15 cellular contexts compared by ENCODE assay signal in genomic region chr4:4477796-4478195, GRCh38.
DNase-seq lines count a peak whose midpoint lies in the region; ATAC-seq, FAIRE-seq and TF ChIP-seq lines count a peak whose summit lies in the region.
"Had no signal": no experiment of that assay in that cellular context is flagged by ENCODE, and none has a peak within 500 bp of the region (broad histone marks: within the 10 kb centered on the region; RNA-seq: fewer than 3 reads in every experiment).

No MANE protein-coding gene starts in this region.

- H3K36me3 ChIP-seq in keratinocyte (ENCODE audit: control insufficient read depth in 2 of 2, extremely low read depth in 1 of 2, insufficient read depth in 2 of 2, low read length in 2 of 2) = no peaks in the 10 kb centered on the region
- H3K36me3 ChIP-seq: Peyer's patch had no signal

- ATAC-seq in WTC11 = no peak
- ATAC-seq: SK-N-SH treated with all-trans-retinoic acid at 6 μM for 48 hours had no signal

- peak overlapping the region; percentile 29 for H3K4me3 ChIP-seq in LNCaP clone FGC (ENCODE audit: low read depth, low read length)
- no peak overlapping the region for H3K4me3 ChIP-seq in keratinocyte (ENCODE audit: control insufficient read depth in 2 of 3, extremely low read depth in 1 of 3, insufficient read depth in 2 of 3, low read depth in 1 of 3, low read length in 3 of 3)
- H3K4me3 ChIP-seq: Peyer's patch had no signal

- H3K79me2 ChIP-seq in keratinocyte (ENCODE audit: control insufficient read depth, insufficient read depth, low read length) = no peaks in the 10 kb centered on the region

- peaks cover 38% of the 10 kb centered on the region for H3K4me1 Mint-ChIP-seq in WTC11

- H3K4me2 ChIP-seq in keratinocyte (ENCODE audit: control insufficient read depth, extremely low read depth, insufficient read depth, low read depth, low read length) = peak overlapping the region; percentile 41

- H3K27me3 ChIP-seq in keratinocyte (ENCODE audit: control insufficient read depth, extremely low read depth, insufficient read depth, low read length) = no peaks in the 10 kb centered on the region
- H3K27me3 ChIP-seq: Peyer's patch had no signal

- peaks cover 6% of the 10 kb centered on the region for H3K9me1 ChIP-seq in keratinocyte (ENCODE audit: control insufficient read depth, extremely low read depth, insufficient read depth, low read length)

- H3K36me3 Mint-ChIP-seq in WTC11 = no peaks in the 10 kb centered on the region

- TF ChIP-seq CTCF in LNCaP clone FGC (IDR thresholded peaks at IDR 0.05; ENCODE audit: control insufficient read depth, extremely low read depth, insufficient read depth) = no peak
- no peak for TF ChIP-seq CTCF in WTC11 (IDR thresholded peaks at IDR 0.05)
- no peak for TF ChIP-seq CTCF in keratinocyte (optimal IDR thresholded peaks at IDR 0.05 in 1 of 3, IDR thresholded peaks at IDR 0.05 in 1 of 3, conservative IDR thresholded peaks at IDR 0.05 in 1 of 3; ENCODE audit: extremely low read depth in 1 of 3, insufficient read depth in 2 of 3, low read length in 3 of 3)

- H3K9ac ChIP-seq in keratinocyte (ENCODE audit: control insufficient read depth, extremely low read depth, insufficient read depth, low read length) = no peak overlapping the region

- H3K27ac Mint-ChIP-seq in WTC11 = 0 out of 2 replicates have a peak overlapping the region, but pooled peaks have one; percentile 62

- peak; percentile 73 for FAIRE-seq in keratinocyte (lab: Jason Lieb, UNC)

- H3K27me3 Mint-ChIP-seq in WTC11 (ENCODE audit: low read depth) = no peaks in the 10 kb centered on the region
- H3K27me3 Mint-ChIP-seq: CD8-positive, alpha-beta memory T cell had no signal

- H4K20me1 ChIP-seq in keratinocyte (ENCODE audit: control insufficient read depth, extremely low read depth, insufficient read depth, low read length) = peaks cover 5% of the 10 kb centered on the region

- H3K4me1 ChIP-seq in keratinocyte (ENCODE audit: control insufficient read depth, extremely low read depth, insufficient read depth, low read length) = peaks cover 6% of the 10 kb centered on the region

- H2AFZ ChIP-seq in keratinocyte (ENCODE audit: control insufficient read depth, low read length) = peak overlapping the region; percentile 12

- DNase-seq in LNCaP clone FGC (ENCODE audit: low read depth) (peak; percentile 91), WTC11 (ENCODE audit: low spot score) (no peak), keratinocyte (ENCODE audit: low read depth, low spot score) (no peak), renal cortical epithelial cell (ENCODE audit: low read depth) (peak; percentile 67), SW 1271 (lab: John Stamatoyannopoulos, UW) (no peak), DMS 273 treated with DMSO at 0.1 percent for 48 hours (lab: John Stamatoyannopoulos, UW) (no peak), T-helper 1 cell (no peak)
- DNase-seq: CD8-positive, alpha-beta memory T cell; Kasumi-1; NCI-H2029 treated with DMSO at 0.1 percent for 48 hours; NCI-H2227 treated with DMSO at 0.1 percent for 48 hours; NCI-H69; Right ventricle myocardium superior had no signal

- H3K9me3 ChIP-seq in keratinocyte (ENCODE audit: control insufficient read depth, low read depth, low read length) = no peaks in the 10 kb centered on the region
- H3K9me3 ChIP-seq: Peyer's patch had no signal

- CTCF ChIA-PET in WTC11 (lab: Charles Lee) = interaction anchor here (0.9 kb wide), 1 partner anchor 93 kb away, joined by 3 read pairs; no protein-coding TSS in a partner anchor

- no peaks in the 10 kb centered on the region for H3K9me3 Mint-ChIP-seq in WTC11
- H3K9me3 Mint-ChIP-seq: CD8-positive, alpha-beta memory T cell had no signal

- dilution Hi-C loops in keratinocyte (cut with MboI; ENCODE audit: extremely low pct_ligation_motif_present, low sequenced_read_pairs) = no loop called here

- H3K4me3 Mint-ChIP-seq in WTC11 = no peak overlapping the region
- H3K4me3 Mint-ChIP-seq: CD8-positive, alpha-beta memory T cell had no signal

- POLR2A ChIA-PET in WTC11 (lab: Charles Lee) = no interaction called here

- no peak overlapping the region for H3K27ac ChIP-seq in keratinocyte (ENCODE audit: control insufficient read depth, insufficient read depth, low read length)
- H3K27ac ChIP-seq: Peyer's patch had no signal

TF ChIP-seq in WTC11, 78 proteins besides CTCF, POLR2A, EP300 and RAD21:
- no peak for TF ChIP-seq ZNF416 (CRISPR knock-in tag; IDR thresholded peaks at IDR 0.05)
- no peak for TF ChIP-seq ELF4 (CRISPR knock-in tag; IDR thresholded peaks at IDR 0.05; ENCODE audit: low read depth)
- no peak for TF ChIP-seq RORB (CRISPR knock-in tag; IDR thresholded peaks at IDR 0.05)
- TF ChIP-seq ATF1 (CRISPR knock-in tag; IDR thresholded peaks at IDR 0.05) = no peak
- TF ChIP-seq GRHL2 (CRISPR knock-in tag; IDR thresholded peaks at IDR 0.05; ENCODE audit: insufficient replicate concordance, severe bottlenecking) = no peak
- TF ChIP-seq ZNF396 (CRISPR knock-in tag; IDR thresholded peaks at IDR 0.05; ENCODE audit: borderline replicate concordance) = no peak
- TF ChIP-seq, protein P1, sequence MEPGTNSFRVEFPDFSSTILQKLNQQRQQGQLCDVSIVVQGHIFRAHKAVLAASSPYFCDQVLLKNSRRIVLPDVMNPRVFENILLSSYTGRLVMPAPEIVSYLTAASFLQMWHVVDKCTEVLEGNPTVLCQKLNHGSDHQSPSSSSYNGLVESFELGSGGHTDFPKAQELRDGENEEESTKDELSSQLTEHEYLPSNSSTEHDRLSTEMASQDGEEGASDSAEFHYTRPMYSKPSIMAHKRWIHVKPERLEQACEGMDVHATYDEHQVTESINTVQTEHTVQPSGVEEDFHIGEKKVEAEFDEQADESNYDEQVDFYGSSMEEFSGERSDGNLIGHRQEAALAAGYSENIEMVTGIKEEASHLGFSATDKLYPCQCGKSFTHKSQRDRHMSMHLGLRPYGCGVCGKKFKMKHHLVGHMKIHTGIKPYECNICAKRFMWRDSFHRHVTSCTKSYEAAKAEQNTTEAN (CRISPR knock-in tag; IDR thresholded peaks at IDR 0.05) = no peak
- TF ChIP-seq ZNF671 (CRISPR knock-in tag; IDR thresholded peaks at IDR 0.05) = no peak
- TF ChIP-seq PRDM15 (CRISPR knock-in tag; IDR thresholded peaks at IDR 0.05) = no peak
- TF ChIP-seq TP53 (CRISPR knock-in tag; IDR thresholded peaks at IDR 0.05) = no peak
- no peak for TF ChIP-seq SP1 (CRISPR knock-in tag; conservative IDR thresholded peaks at IDR 0.05)

Comparison
In these comparisons a context has a peak if more than half of its experiments do, and no peak if none do; other contexts are left out.
1. DNase-seq: peak in LNCaP clone FGC (single experiment) and renal cortical epithelial cell (single experiment); none in WTC11 (single experiment), keratinocyte (single experiment), SW 1271 (0 of 2), DMS 273 treated with DMSO at 0.1 percent for 48 hours (single experiment) and T-helper 1 cell (0 of 5).